ENCODE assay signal across 8 cellular contexts in genomic region chr17:73309727-73310555, GRCh38. TPM values are rescaled to one million over a fixed set of nuclear protein-coding genes. Genes with fewer than 3 reads are reported as not detected.
DNase-seq lines count a peak whose midpoint lies in the region; ATAC-seq and TF ChIP-seq lines count a peak whose summit lies in the region.

No MANE protein-coding gene starts in this region.

- H3K27me3 ChIP-seq in layer of hippocampus (ENCODE audit: control insufficient read depth, insufficient read depth, low read length), result no peaks in the 10 kb centered on the region

- H3K27ac ChIP-seq in 22Rv1, result peak overlapping the region; percentile 67
- peak overlapping the region; percentile 93 for H3K27ac ChIP-seq in angular gyrus (ENCODE audit: low read depth, low read length)
- H3K27ac ChIP-seq in layer of hippocampus (ENCODE audit: low read depth, low read length), result peak overlapping the region; percentile 96
- H3K27ac ChIP-seq in substantia nigra (ENCODE audit: low read depth, low read length, poor library complexity, severe bottlenecking), result peak overlapping the region; percentile 84

- ATAC-seq in esophagus mucosa, result no peak

- peak in 74 of 76 experiments; percentile 35 to 91 (median 76) for DNase-seq in HUDEP-2 (lab: John Stamatoyannopoulos, UW; ENCODE audit: unreplicated experiment in 76 of 76)
- DNase-seq in substantia nigra (lab: John Stamatoyannopoulos, UW), result peak in 7 of 49 donors; percentile 24 to 67 (median 50)
- no peak for DNase-seq in activated CD4-positive, CD25-positive, alpha-beta regulatory T cell (lab: John Stamatoyannopoulos, UW)
- no peak for DNase-seq in AG20443 (ENCODE audit: low spot score)

- TF ChIP-seq CTCF in 22Rv1 (IDR thresholded peaks at IDR 0.05), result no peak

RNA-seq across cellular contexts. Expression of gene CDC42EP4, which starts 1.9 kb away (rescaled TPM):
- total RNA-seq in esophagus mucosa, result 25.9 TPM

RNA-seq across cellular contexts. Expression of gene CPSF4L, which starts 48.3 kb away (rescaled TPM):
- not detected for total RNA-seq in esophagus mucosa

Comparison
In these comparisons a context has a peak if more than half of its experiments do, and no peak if none do; other contexts are left out.
1. DNase-seq: peak in HUDEP-2 (74 of 76); none in activated CD4-positive, CD25-positive, alpha-beta regulatory T cell (0 of 4) and AG20443 (single experiment).
2. Peak in every context shown above with its lines, with median percentiles within 50 percentile points of each other: H3K27ac ChIP-seq.